Comparison of ENCODE assay signal across 17 cellular contexts in the genomic region with DNA sequence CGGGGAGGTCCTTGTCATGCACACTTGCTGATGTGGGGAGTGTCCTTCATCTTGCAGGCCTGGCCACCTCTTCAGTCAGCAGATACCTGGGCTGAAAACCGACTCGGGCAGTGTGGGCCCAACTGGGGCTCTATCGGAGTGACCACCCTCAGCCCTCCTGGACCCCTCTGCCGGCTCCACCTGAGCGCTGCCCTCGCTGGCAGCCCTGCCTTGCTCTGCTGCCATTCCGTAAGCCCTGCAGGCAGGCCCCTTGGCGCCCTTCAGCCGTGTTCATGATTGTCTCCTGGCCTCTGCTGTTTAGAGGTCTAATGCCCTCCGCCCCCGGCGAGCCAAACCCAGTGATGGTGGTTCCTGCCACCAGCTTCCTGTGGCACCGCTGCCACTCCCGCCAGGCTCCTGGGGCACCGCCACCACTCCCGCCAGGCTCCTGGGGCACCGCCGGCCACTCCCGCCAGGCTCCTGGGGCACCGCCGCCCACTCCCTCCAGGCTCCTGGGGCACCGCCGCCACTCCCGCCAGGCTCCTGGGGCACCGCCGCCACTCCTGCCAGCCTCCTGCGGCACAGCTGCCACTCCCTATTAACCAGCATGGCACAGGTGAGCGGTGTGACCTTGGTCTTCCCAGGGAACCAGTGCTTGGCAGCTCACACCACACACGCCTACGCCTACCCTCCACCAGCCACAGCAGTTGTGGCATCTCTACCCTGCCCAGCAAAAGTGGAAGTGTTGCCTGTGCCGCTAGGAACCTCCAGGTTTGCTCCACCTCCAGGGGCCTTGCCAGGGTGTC. TPM values are rescaled to one million over a fixed set of nuclear protein-coding genes. Genes with fewer than 3 reads are reported as not detected.
DNase-seq lines count a peak whose midpoint lies in the region; ATAC-seq, FAIRE-seq and TF ChIP-seq lines count a peak whose summit lies in the region.
"Had no signal": no experiment of that assay in that cellular context is flagged by ENCODE, and none has a peak within 500 bp of the region (broad histone marks: within the 10 kb centered on the region; RNA-seq: fewer than 3 reads in every experiment).

No MANE protein-coding gene starts in this region.

- no peak for TF ChIP-seq EP300 in K562 (IDR thresholded peaks at IDR 0.05; ENCODE audit: low read length)
- no peak for TF ChIP-seq EP300 in ovary (IDR thresholded peaks at IDR 0.05)

- intact Hi-C loops in K562 (cut with micrococcal nuclease): no loop called here
- intact Hi-C loops in ovary (cut with DNase I): no loop called here
- intact Hi-C loops in CD8-positive, alpha-beta T cell (cut with DNase I, micrococcal nuclease): no loop called here

- POLR2A ChIA-PET in K562 (lab: Yijun Ruan, JAX) (no interaction called here), GM10248 (lab: Yijun Ruan, JAX) (no interaction called here)
- POLR2A ChIA-PET in CD8-positive, alpha-beta T cell (lab: Charles Lee): no interaction called here

- H3K4me1 ChIP-seq in K562 (replicated peaks in 1 of 2; ENCODE audit: control insufficient read depth in 2 of 2, insufficient read depth in 2 of 2, low read length in 2 of 2): peaks cover 4 to 29% of the 10 kb centered on the region in 2 experiments; a peak in 3 of 5 replicates
- no peaks in the 10 kb centered on the region for H3K4me1 ChIP-seq in ovary (ENCODE audit: insufficient read depth)
- H3K4me1 ChIP-seq in CD8-positive, alpha-beta T cell (ENCODE audit: insufficient read depth, low read length): no peaks in the 10 kb centered on the region
- H3K4me1 ChIP-seq: BE2C had no signal

- WGBS in K562 (ENCODE audit: insufficient coverage, low coverage, missing lambda C conversion rate): 92% methylated on average over 10 of the region's 32 CpGs
- 89 to 90% (median 90%) methylated on average over 32 of the region's 32 CpGs for WGBS in ovary, 3 donors

- H3K79me2 ChIP-seq in K562 (ENCODE audit: control insufficient read depth, insufficient read depth, low read length): no peaks in the 10 kb centered on the region

- peaks cover 27% of the 10 kb centered on the region for H3K36me3 Mint-ChIP-seq in CD8-positive, alpha-beta T cell

- no TSS peak for BruUV-seq in K562 (replicated peaks; lab: Mats Ljungman, UMichigan)

- TF ChIP-seq RAD21 in K562 (CRISPR knock-in tag; conservative IDR thresholded peaks at IDR 0.05 in 1 of 2, IDR thresholded peaks at IDR 0.05 in 1 of 2): no peak

- H3K27ac ChIP-seq in K562 (ENCODE audit: extremely low read depth, low read depth, low read length): no peak overlapping the region
- no peak overlapping the region for H3K27ac ChIP-seq in ovary
- H3K27ac ChIP-seq in CD8-positive, alpha-beta T cell (ENCODE audit: low read depth, low read length): no peak overlapping the region

- H2AFZ ChIP-seq in K562 (ENCODE audit: low read depth, low read length): no peak overlapping the region

- H3K27ac Mint-ChIP-seq in CD8-positive, alpha-beta T cell: no peak overlapping the region
- H3K27ac Mint-ChIP-seq: H9 had no signal

- no peaks in the 10 kb centered on the region for H3K4me1 Mint-ChIP-seq in CD8-positive, alpha-beta T cell (ENCODE audit: low read depth)
- H3K4me1 Mint-ChIP-seq: H9 had no signal

- H3K4me2 ChIP-seq in K562 (ENCODE audit: insufficient read depth, low read length): no peak overlapping the region

- no peak overlapping the region for H3K9ac ChIP-seq in K562 (ENCODE audit: insufficient read depth in 1 of 2, low read depth in 2 of 2, low read length in 2 of 2)

- no peaks in the 10 kb centered on the region for H3K27me3 Mint-ChIP-seq in CD8-positive, alpha-beta T cell (ENCODE audit: low read depth)
- H3K27me3 Mint-ChIP-seq: stimulated activated naive B cell treated with anti-CD40 and anti-IgM and Interleukin-4, amounts not matched to agents 10 μg/mL and 1 μg/mL and 100 μg/mL, for 72 hours had no signal

- in situ Hi-C loops in K562 (cut with MboI): no loop called here

- H3K4me3 Mint-ChIP-seq in CD8-positive, alpha-beta T cell: no peak overlapping the region
- H3K4me3 Mint-ChIP-seq: H9; stimulated activated naive B cell treated with anti-CD40 and anti-IgM and Interleukin-4, amounts not matched to agents 10 μg/mL and 1 μg/mL and 100 μg/mL, for 72 hours had no signal

- H3K9me3 Mint-ChIP-seq in CD8-positive, alpha-beta T cell: no peaks in the 10 kb centered on the region
- H3K9me3 Mint-ChIP-seq: H9; stimulated activated naive B cell treated with anti-CD40 and anti-IgM and Interleukin-4, amounts not matched to agents 10 μg/mL and 1 μg/mL and 100 μg/mL, for 72 hours had no signal

- H4K20me1 ChIP-seq in K562 (replicated peaks; ENCODE audit: control insufficient read depth, insufficient read depth, low read length): no peaks in the 10 kb centered on the region

- TF ChIP-seq POLR2A in K562 (conservative IDR thresholded peaks at IDR 0.05): no peak
- no peak for TF ChIP-seq POLR2A in ovary (IDR thresholded peaks at IDR 0.05)

- TF ChIP-seq CTCF in K562 (IDR thresholded peaks at IDR 0.05 in 2 of 3, conservative IDR thresholded peaks at IDR 0.05 in 1 of 3; ENCODE audit: insufficient read depth in 2 of 3, low read depth in 1 of 3, low read length in 3 of 3) (no peak), ovary (IDR thresholded peaks at IDR 0.05) (no peak), GM10248 (IDR thresholded peaks at IDR 0.05; ENCODE audit: control extremely low read depth, extremely low read depth, low read depth, missing control alignments) (no peak)
- no peak for TF ChIP-seq CTCF in CD8-positive, alpha-beta T cell (IDR thresholded peaks at IDR 0.05)

- CTCF ChIA-PET in K562 (lab: Yijun Ruan, JAX; ENCODE audit: low intra/inter-chr PET ratio) (no interaction called here), GM10248 (lab: Yijun Ruan, JAX) (interaction anchor here (1.3 to 1.5 kb wide), 3 partner anchors 20 to 88 kb away, joined by 3 to 4 read pairs (median 3); no protein-coding TSS in a partner anchor)
- CTCF ChIA-PET in CD8-positive, alpha-beta T cell (lab: Charles Lee): interaction anchor here (1.7 kb wide), 1 partner anchor 23 kb away, joined by 4 read pairs; no protein-coding TSS in a partner anchor

- no peak for FAIRE-seq in K562 (lab: Jason Lieb, UNC)
- FAIRE-seq: colon, D721Med, RCC 7860 had no signal

- H3K9me3 ChIP-seq in K562 (replicated peaks; ENCODE audit: control insufficient read depth, insufficient read depth, low read depth, low read length): no peaks in the 10 kb centered on the region
- no peaks in the 10 kb centered on the region for H3K9me3 ChIP-seq in ovary
- H3K9me3 ChIP-seq in CD8-positive, alpha-beta T cell (ENCODE audit: low read length): no peaks in the 10 kb centered on the region
- H3K9me3 ChIP-seq: BE2C had no signal

- H3K27me3 ChIP-seq in K562 (ENCODE audit: control insufficient read depth in 2 of 2, insufficient read depth in 2 of 2, low read length in 2 of 2): no peaks in the 10 kb centered on the region
- H3K27me3 ChIP-seq in ovary: no peaks in the 10 kb centered on the region
- H3K27me3 ChIP-seq in CD8-positive, alpha-beta T cell (ENCODE audit: insufficient read depth, low read length): no peaks in the 10 kb centered on the region
- H3K27me3 ChIP-seq: BE2C had no signal

- ATAC-seq in K562: no peak
- ATAC-seq in CD8-positive, alpha-beta T cell: no peak
- no peak for ATAC-seq in esophagus mucosa
- ATAC-seq: stimulated activated naive B cell treated with anti-CD40 and anti-IgM and Interleukin-4, amounts not matched to agents 10 μg/mL and 1 μg/mL and 100 μg/mL, for 72 hours had no signal

- peak; percentile 57 for DNase-seq in NCI-H69 (lab: John Stamatoyannopoulos, UW)
- no peak for DNase-seq in K562 (ENCODE audit: extremely low read depth in 1 of 4, low spot score in 3 of 4)
- peak in 3 of 5 donors; percentile 13 to 33 (median 14) for DNase-seq in ovary
- no peak for DNase-seq in CD8-positive, alpha-beta T cell
- no peak for DNase-seq in GM10248 (ENCODE audit: extremely low spot score)
- DNase-seq: activated CD4-positive, alpha-beta T cell treated with anti-CD3 and anti-CD28 coated beads, Interleukin-2, amount 50 U/mL, for 48 hours; anterior cingulate cortex; BE2C; foreskin fibroblast; GF-D8; H9; NCI-H2171 treated with DMSO at 0.1 percent for 48 hours; stimulated activated naive B cell treated with anti-CD40 and anti-IgM and Interleukin-4, amounts not matched to agents 10 μg/mL and 1 μg/mL and 100 μg/mL, for 72 hours had no signal

- H3K4me3 ChIP-seq in K562: no peak overlapping the region
- no peak overlapping the region for H3K4me3 ChIP-seq in ovary
- no peak overlapping the region for H3K4me3 ChIP-seq in CD8-positive, alpha-beta T cell (ENCODE audit: low read depth, low read length)

- no peaks in the 10 kb centered on the region for H3K36me3 ChIP-seq in K562 (ENCODE audit: control insufficient read depth, insufficient read depth, low read length)
- no peaks in the 10 kb centered on the region for H3K36me3 ChIP-seq in ovary
- no peaks in the 10 kb centered on the region for H3K36me3 ChIP-seq in CD8-positive, alpha-beta T cell (ENCODE audit: insufficient read depth, low read length)

- H3K9me1 ChIP-seq in K562 (ENCODE audit: control insufficient read depth, insufficient read depth, low read length): no peaks in the 10 kb centered on the region

RNA-seq across cellular contexts. Expression of gene CAPN10, which starts 15.9 kb away (rescaled TPM):
- total RNA-seq in K562 (2011; cell fraction: chromatin; rRNA removed; ENCODE audit: low replicate concordance): 47.6 and 128 TPM in 2 replicates
- total RNA-seq in K562 (2011; cell fraction: nucleolus; rRNA removed): 79.5 and 81.2 TPM in 2 replicates
- 52.6 and 61.5 TPM in 2 replicates for total RNA-seq in K562 (2011; cell fraction: nucleoplasm; rRNA removed)
- total RNA-seq in K562 (2014; rRNA removed) (18.6 and 24.3 TPM in 2 replicates), K562 (2014; rRNA removed; fragmentation: Illumina TruSeq; extraction: Trizol) (3.7 and 4.1 TPM in 2 replicates), K562 (2015; rRNA removed; fragmentation: Illumina TruSeq; extraction: Trizol) (10.4 and 14.5 TPM in 2 replicates), K562 (2021) (19.3 and 25.3 TPM in 2 replicates), ovary (10 to 100 TPM; 15.5 to 34.3 (median 26.8) TPM), esophagus mucosa (10.5 TPM)
- polyA plus RNA-seq in K562 (2011; rRNA removed) (8.4 and 14.0 TPM in 2 replicates), K562 (2014; fragmentation: Illumina TruSeq; extraction: Trizol) (4.7 and 8.9 TPM in 2 replicates), K562 (2014; fragmentation: Nextera tagmentation; extraction: Ambion mirVana) (under 1 TPM; 0.08 to 0.41 TPM), K562 (2014; rRNA removed) (26.1 and 26.8 TPM in 2 replicates), ovary (10 to 100 TPM in 1 of 2 donors, 1 to 10 TPM in 1; 2.2 to 21.7 TPM)
- 8.3 and 17.5 TPM in 2 replicates for polyA plus RNA-seq in K562 (2011; cell fraction: cytosol; rRNA removed)
- polyA plus RNA-seq in K562 (2011; cell fraction: nucleus; rRNA removed): 81.9 and 107 TPM in 2 replicates
- polyA plus RNA-seq in K562 (2012): 11.4 and 22.7 TPM in 2 replicates
- 3.7 and 4.6 TPM in 2 replicates for polyA minus RNA-seq in K562 (2011; rRNA and poly(A)+ RNA removed)
- 7.4 and 9.3 TPM in 2 replicates for polyA minus RNA-seq in K562 (2011; cell fraction: cytosol; rRNA and poly(A)+ RNA removed)
- polyA minus RNA-seq in K562 (2011; cell fraction: nucleus; rRNA and poly(A)+ RNA removed): 26.9 and 33.0 TPM in 2 replicates
- 10 to 100 TPM; 65.9 to 68.9 TPM for total RNA-seq in CD8-positive, alpha-beta T cell

RNA-seq across cellular contexts. Expression of gene GPR35, which starts 22.8 kb away (rescaled TPM):
- total RNA-seq in K562 (2011; cell fraction: chromatin; rRNA removed; ENCODE audit: low replicate concordance): 0.40 and 0.76 TPM in 2 replicates
- 0.50 and 0.53 TPM in 2 replicates for total RNA-seq in K562 (2011; cell fraction: nucleolus; rRNA removed)
- total RNA-seq in K562 (2011; cell fraction: nucleoplasm; rRNA removed): 0.73 TPM in 1 of 2 replicates, not detected in the other
- total RNA-seq in K562 (2014; rRNA removed): 0.50 TPM in 1 of 2 replicates, not detected in the other
- total RNA-seq in K562 (2014; rRNA removed; fragmentation: Illumina TruSeq; extraction: Trizol): 0.07 TPM in 1 of 2 replicates, not detected in the other
- total RNA-seq in K562 (2015; rRNA removed; fragmentation: Illumina TruSeq; extraction: Trizol): 0.29 and 0.34 TPM in 2 replicates
- 0.20 and 0.33 TPM in 2 replicates for total RNA-seq in K562 (2021)
- polyA plus RNA-seq in K562 (2011; rRNA removed): 0.04 and 0.19 TPM in 2 replicates
- polyA plus RNA-seq in K562 (2011; cell fraction: cytosol; rRNA removed): 0.13 and 0.25 TPM in 2 replicates
- 1.2 TPM in 2 replicates for polyA plus RNA-seq in K562 (2011; cell fraction: nucleus; rRNA removed)
- 0.29 and 1.5 TPM in 2 replicates for polyA plus RNA-seq in K562 (2012)
- polyA plus RNA-seq in K562 (2014; fragmentation: Illumina TruSeq; extraction: Trizol): 0.08 TPM in 1 of 2 replicates, not detected in the other
- polyA plus RNA-seq in K562 (2014; fragmentation: Nextera tagmentation; extraction: Ambion mirVana): not detected
- polyA plus RNA-seq in K562 (2014; rRNA removed): 0.12 and 0.29 TPM in 2 replicates
- 0.11 and 0.15 TPM in 2 replicates for polyA minus RNA-seq in K562 (2011; rRNA and poly(A)+ RNA removed)
- not detected in 2 replicates for polyA minus RNA-seq in K562 (2011; cell fraction: cytosol; rRNA and poly(A)+ RNA removed)
- polyA minus RNA-seq in K562 (2011; cell fraction: nucleus; rRNA and poly(A)+ RNA removed): 0.13 and 0.22 TPM in 2 replicates
- 1 to 10 TPM; 2.1 to 4.2 (median 2.5) TPM for total RNA-seq in ovary
- polyA plus RNA-seq in ovary: 1 to 10 TPM in 1 of 2 donors, under 1 TPM in 1; 0.27 to 2.2 TPM
- total RNA-seq in CD8-positive, alpha-beta T cell: 10 to 100 TPM; 17.5 to 18.7 TPM
- total RNA-seq in esophagus mucosa: 0.24 TPM

RNA-seq across cellular contexts. Expression of gene RNPEPL1, which starts 34.2 kb away (rescaled TPM):
- 13.5 and 56.3 TPM in 2 replicates for total RNA-seq in K562 (2011; cell fraction: chromatin; rRNA removed; ENCODE audit: low replicate concordance)
- total RNA-seq in K562 (2011; cell fraction: nucleolus; rRNA removed): 37.2 and 53.2 TPM in 2 replicates
- 20.7 and 21.8 TPM in 2 replicates for total RNA-seq in K562 (2011; cell fraction: nucleoplasm; rRNA removed)
- 15.7 and 25.3 TPM in 2 replicates for total RNA-seq in K562 (2014; rRNA removed)
- total RNA-seq in K562 (2014; rRNA removed; fragmentation: Illumina TruSeq; extraction: Trizol): 1.7 and 2.5 TPM in 2 replicates
- total RNA-seq in K562 (2015; rRNA removed; fragmentation: Illumina TruSeq; extraction: Trizol): 7.0 and 7.1 TPM in 2 replicates
- total RNA-seq in K562 (2021): 38.3 and 38.7 TPM in 2 replicates
- 5.5 and 10.0 TPM in 2 replicates for polyA plus RNA-seq in K562 (2011; rRNA removed)
- polyA plus RNA-seq in K562 (2011; cell fraction: cytosol; rRNA removed): 12.6 and 28.4 TPM in 2 replicates
- 56.7 and 79.9 TPM in 2 replicates for polyA plus RNA-seq in K562 (2011; cell fraction: nucleus; rRNA removed)
- polyA plus RNA-seq in K562 (2012): 21.9 and 55.2 TPM in 2 replicates
- 5.6 and 21.3 TPM in 2 replicates for polyA plus RNA-seq in K562 (2014; fragmentation: Illumina TruSeq; extraction: Trizol)
- under 1 TPM; 0.07 to 0.45 TPM for polyA plus RNA-seq in K562 (2014; fragmentation: Nextera tagmentation; extraction: Ambion mirVana)
- 21.9 and 28.2 TPM in 2 replicates for polyA plus RNA-seq in K562 (2014; rRNA removed)
- 1.9 and 3.7 TPM in 2 replicates for polyA minus RNA-seq in K562 (2011; rRNA and poly(A)+ RNA removed)
- polyA minus RNA-seq in K562 (2011; cell fraction: cytosol; rRNA and poly(A)+ RNA removed): 29.7 and 42.0 TPM in 2 replicates
- 17.6 and 18.4 TPM in 2 replicates for polyA minus RNA-seq in K562 (2011; cell fraction: nucleus; rRNA and poly(A)+ RNA removed)
- total RNA-seq in ovary: 10 to 100 TPM; 15.1 to 25.2 (median 23.2) TPM
- 10 to 100 TPM in 1 of 2 donors, 1 to 10 TPM in 1; 3.5 to 27.3 TPM for polyA plus RNA-seq in ovary
- total RNA-seq in CD8-positive, alpha-beta T cell: 10 to 100 TPM; 73.3 to 75.0 TPM
- total RNA-seq in esophagus mucosa: 44.6 TPM

RNA-seq across cellular contexts. Expression of gene DUSP28, which starts 42.3 kb away (rescaled TPM):
- total RNA-seq in K562 (2011; cell fraction: chromatin; rRNA removed; ENCODE audit: low replicate concordance): 9.2 and 12.9 TPM in 2 replicates
- 7.8 and 10.5 TPM in 2 replicates for total RNA-seq in K562 (2011; cell fraction: nucleolus; rRNA removed)
- total RNA-seq in K562 (2011; cell fraction: nucleoplasm; rRNA removed): 11.3 and 11.6 TPM in 2 replicates
- total RNA-seq in K562 (2014; rRNA removed): 5.1 and 5.6 TPM in 2 replicates
- 4.2 and 5.8 TPM in 2 replicates for total RNA-seq in K562 (2014; rRNA removed; fragmentation: Illumina TruSeq; extraction: Trizol)
- total RNA-seq in K562 (2015; rRNA removed; fragmentation: Illumina TruSeq; extraction: Trizol): 3.6 and 4.3 TPM in 2 replicates
- 3.3 and 6.3 TPM in 2 replicates for total RNA-seq in K562 (2021)
- 7.5 and 8.1 TPM in 2 replicates for polyA plus RNA-seq in K562 (2011; rRNA removed)
- polyA plus RNA-seq in K562 (2011; cell fraction: cytosol; rRNA removed): 6.5 and 7.1 TPM in 2 replicates
- polyA plus RNA-seq in K562 (2011; cell fraction: nucleus; rRNA removed): 6.2 and 6.6 TPM in 2 replicates
- polyA plus RNA-seq in K562 (2012): 5.6 and 7.6 TPM in 2 replicates
- 4.1 and 4.7 TPM in 2 replicates for polyA plus RNA-seq in K562 (2014; fragmentation: Illumina TruSeq; extraction: Trizol)
- 1 to 10 TPM; 2.8 to 4.2 TPM for polyA plus RNA-seq in K562 (2014; fragmentation: Nextera tagmentation; extraction: Ambion mirVana)
- polyA plus RNA-seq in K562 (2014; rRNA removed): 4.7 and 5.4 TPM in 2 replicates
- 4.2 and 5.7 TPM in 2 replicates for polyA minus RNA-seq in K562 (2011; rRNA and poly(A)+ RNA removed)
- polyA minus RNA-seq in K562 (2011; cell fraction: cytosol; rRNA and poly(A)+ RNA removed): 1.2 and 2.1 TPM in 2 replicates
- polyA minus RNA-seq in K562 (2011; cell fraction: nucleus; rRNA and poly(A)+ RNA removed): 3.4 and 3.8 TPM in 2 replicates
- 1 to 10 TPM; 2.7 to 9.9 (median 4.3) TPM for total RNA-seq in ovary
- polyA plus RNA-seq in ovary: 1 to 10 TPM; 4.0 to 5.3 TPM
- 10 to 100 TPM; 16.4 to 17.3 TPM for total RNA-seq in CD8-positive, alpha-beta T cell
- 3.7 TPM for total RNA-seq in esophagus mucosa

RNA-seq across cellular contexts. Expression of gene ANKMY1, which starts 44.7 kb away (rescaled TPM):
- 94.4 and 106 TPM in 2 replicates for total RNA-seq in K562 (2011; cell fraction: chromatin; rRNA removed; ENCODE audit: low replicate concordance)
- 48.0 and 49.5 TPM in 2 replicates for total RNA-seq in K562 (2011; cell fraction: nucleolus; rRNA removed)
- total RNA-seq in K562 (2011; cell fraction: nucleoplasm; rRNA removed): 47.5 and 60.0 TPM in 2 replicates
- total RNA-seq in K562 (2014; rRNA removed) (7.7 and 8.2 TPM in 2 replicates), K562 (2014; rRNA removed; fragmentation: Illumina TruSeq; extraction: Trizol) (4.4 and 6.4 TPM in 2 replicates), K562 (2015; rRNA removed; fragmentation: Illumina TruSeq; extraction: Trizol) (10.7 and 12.3 TPM in 2 replicates), K562 (2021) (15.1 and 16.0 TPM in 2 replicates), ovary (10 to 100 TPM; 13.7 to 24.2 (median 21.6) TPM), esophagus mucosa (8.9 TPM)
- polyA plus RNA-seq in K562 (2011; rRNA removed) (13.0 and 18.7 TPM in 2 replicates), K562 (2014; fragmentation: Illumina TruSeq; extraction: Trizol) (12.4 and 13.8 TPM in 2 replicates), K562 (2014; fragmentation: Nextera tagmentation; extraction: Ambion mirVana) (under 1 TPM; 0.75 to 0.87 TPM), K562 (2014; rRNA removed) (11.7 and 11.9 TPM in 2 replicates), ovary (10 to 100 TPM; 11.5 to 13.8 TPM)
- 13.4 and 18.3 TPM in 2 replicates for polyA plus RNA-seq in K562 (2011; cell fraction: cytosol; rRNA removed)
- polyA plus RNA-seq in K562 (2011; cell fraction: nucleus; rRNA removed): 66.3 and 91.6 TPM in 2 replicates
- 12.3 and 19.9 TPM in 2 replicates for polyA plus RNA-seq in K562 (2012)
- polyA minus RNA-seq in K562 (2011; rRNA and poly(A)+ RNA removed): 22.6 and 23.1 TPM in 2 replicates
- polyA minus RNA-seq in K562 (2011; cell fraction: cytosol; rRNA and poly(A)+ RNA removed): 9.9 and 13.2 TPM in 2 replicates
- polyA minus RNA-seq in K562 (2011; cell fraction: nucleus; rRNA and poly(A)+ RNA removed): 34.6 and 45.8 TPM in 2 replicates
- total RNA-seq in CD8-positive, alpha-beta T cell: 10 to 100 TPM; 23.4 to 23.9 TPM

Comparison
In these comparisons a context has a peak if more than half of its experiments do, and no peak if none do; other contexts are left out.
1. DNase-seq: peak in NCI-H69 (single experiment) and ovary (3 of 5); none in K562 (0 of 4), CD8-positive, alpha-beta T cell (0 of 7) and GM10248 (single experiment).